1 cellular context compared by ENCODE assay signal in genomic region chr3:117278424-117279190, GRCh38.
TF ChIP-seq lines count a peak whose summit lies in the region.

No MANE protein-coding gene starts in this region.

TF ChIP-seq in liver, 16 proteins besides CTCF, POLR2A, EP300 and RAD21 (continued from another document):
- TF ChIP-seq, protein P1, sequence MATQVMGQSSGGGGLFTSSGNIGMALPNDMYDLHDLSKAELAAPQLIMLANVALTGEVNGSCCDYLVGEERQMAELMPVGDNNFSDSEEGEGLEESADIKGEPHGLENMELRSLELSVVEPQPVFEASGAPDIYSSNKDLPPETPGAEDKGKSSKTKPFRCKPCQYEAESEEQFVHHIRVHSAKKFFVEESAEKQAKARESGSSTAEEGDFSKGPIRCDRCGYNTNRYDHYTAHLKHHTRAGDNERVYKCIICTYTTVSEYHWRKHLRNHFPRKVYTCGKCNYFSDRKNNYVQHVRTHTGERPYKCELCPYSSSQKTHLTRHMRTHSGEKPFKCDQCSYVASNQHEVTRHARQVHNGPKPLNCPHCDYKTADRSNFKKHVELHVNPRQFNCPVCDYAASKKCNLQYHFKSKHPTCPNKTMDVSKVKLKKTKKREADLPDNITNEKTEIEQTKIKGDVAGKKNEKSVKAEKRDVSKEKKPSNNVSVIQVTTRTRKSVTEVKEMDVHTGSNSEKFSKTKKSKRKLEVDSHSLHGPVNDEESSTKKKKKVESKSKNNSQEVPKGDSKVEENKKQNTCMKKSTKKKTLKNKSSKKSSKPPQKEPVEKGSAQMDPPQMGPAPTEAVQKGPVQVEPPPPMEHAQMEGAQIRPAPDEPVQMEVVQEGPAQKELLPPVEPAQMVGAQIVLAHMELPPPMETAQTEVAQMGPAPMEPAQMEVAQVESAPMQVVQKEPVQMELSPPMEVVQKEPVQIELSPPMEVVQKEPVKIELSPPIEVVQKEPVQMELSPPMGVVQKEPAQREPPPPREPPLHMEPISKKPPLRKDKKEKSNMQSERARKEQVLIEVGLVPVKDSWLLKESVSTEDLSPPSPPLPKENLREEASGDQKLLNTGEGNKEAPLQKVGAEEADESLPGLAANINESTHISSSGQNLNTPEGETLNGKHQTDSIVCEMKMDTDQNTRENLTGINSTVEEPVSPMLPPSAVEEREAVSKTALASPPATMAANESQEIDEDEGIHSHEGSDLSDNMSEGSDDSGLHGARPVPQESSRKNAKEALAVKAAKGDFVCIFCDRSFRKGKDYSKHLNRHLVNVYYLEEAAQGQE (IDR thresholded peaks at IDR 0.05), result peak; percentile 54
- TF ChIP-seq JUND (IDR thresholded peaks at IDR 0.05), result peak; percentile 87 to 93
